21 cellular contexts compared by ENCODE assay signal in the genomic region with DNA sequence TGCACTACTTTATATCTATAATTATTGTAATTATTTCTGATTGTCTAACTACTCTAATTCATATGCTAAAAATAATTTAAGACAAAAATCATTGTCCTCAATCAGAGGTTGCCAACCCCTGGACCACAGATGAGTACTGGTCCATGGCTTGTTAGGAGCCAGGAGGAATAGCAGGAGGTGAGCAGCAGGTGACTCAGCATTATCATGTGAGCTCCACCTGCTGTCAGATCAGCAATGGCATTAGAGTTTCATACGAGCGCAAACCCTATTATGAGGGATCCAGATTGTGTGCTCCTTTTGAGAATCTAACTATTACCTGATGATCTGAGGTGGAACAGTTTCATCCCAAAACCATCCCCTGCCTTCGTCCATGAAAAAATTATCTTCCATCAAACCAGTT.
DNase-seq lines count a peak whose midpoint lies in the region; ATAC-seq, FAIRE-seq and TF ChIP-seq lines count a peak whose summit lies in the region.
"Had no signal": no experiment of that assay in that cellular context is flagged by ENCODE, and none has a peak within 500 bp of the region (broad histone marks: within the 10 kb centered on the region; RNA-seq: fewer than 3 reads in every experiment).

No MANE protein-coding gene starts in this region.

- H4K20me1 ChIP-seq in DND-41 (ENCODE audit: insufficient read depth, low read length) (no peaks in the 10 kb centered on the region), hepatocyte (ENCODE audit: insufficient read depth, poor library complexity, severe bottlenecking) (no peaks in the 10 kb centered on the region)

- H3K79me2 ChIP-seq in DND-41 (ENCODE audit: insufficient read depth, low read length) (no peaks in the 10 kb centered on the region), hepatocyte (no peaks in the 10 kb centered on the region)

- H3K36me3 Mint-ChIP-seq in activated CD4-positive, alpha-beta memory T cell treated with anti-CD3 and anti-CD28 coated beads, Interleukin-2, amount 10 ng/mL, durations not matched to agents 7 days and 5 days (ENCODE audit: low read depth): no peaks in the 10 kb centered on the region
- H3K36me3 Mint-ChIP-seq: activated naive CD8-positive, alpha-beta T cell treated with anti-CD3 and anti-CD28 coated beads, Interleukin-2, amount 10 ng/mL, durations not matched to agents 7 days and 5 days had no signal

- H3K9ac ChIP-seq in DND-41 (ENCODE audit: low read depth, low read length): no peak overlapping the region
- H3K9ac ChIP-seq: SK-N-SH had no signal

- CTCF ChIA-PET in activated CD4-positive, alpha-beta memory T cell treated with anti-CD3 and anti-CD28 coated beads, Interleukin-2, amount 10 ng/mL, durations not matched to agents 7 days and 5 days (lab: Charles Lee): no interaction called here

- no peaks in the 10 kb centered on the region for H3K9me3 ChIP-seq in DND-41 (ENCODE audit: insufficient read depth, low read length, severe bottlenecking)
- no peaks in the 10 kb centered on the region for H3K9me3 ChIP-seq in hepatocyte (ENCODE audit: low read depth)
- H3K9me3 ChIP-seq in small intestine (ENCODE audit: control insufficient read depth, low read depth): no peaks in the 10 kb centered on the region
- H3K9me3 ChIP-seq: HAP-1, SK-N-SH had no signal

- H3K4me1 ChIP-seq in DND-41 (ENCODE audit: insufficient read depth, low read length) (no peaks in the 10 kb centered on the region), hepatocyte (ENCODE audit: insufficient read depth) (no peaks in the 10 kb centered on the region), small intestine (ENCODE audit: control insufficient read depth in 2 of 2, insufficient read depth in 1 of 2, low read depth in 1 of 2, low read length in 1 of 2) (no peaks in the 10 kb centered on the region)
- H3K4me1 ChIP-seq: HAP-1 had no signal

- no peaks in the 10 kb centered on the region for H3K27me3 ChIP-seq in DND-41 (ENCODE audit: insufficient read depth, low read length, poor library complexity)
- no peaks in the 10 kb centered on the region for H3K27me3 ChIP-seq in hepatocyte
- H3K27me3 ChIP-seq in small intestine (ENCODE audit: control insufficient read depth in 2 of 2, insufficient read depth in 2 of 2, low read length in 2 of 2): no peaks in the 10 kb centered on the region

- no peaks in the 10 kb centered on the region for H3K36me3 ChIP-seq in DND-41 (ENCODE audit: insufficient read depth, low read length)
- no peaks in the 10 kb centered on the region for H3K36me3 ChIP-seq in hepatocyte (replicated peaks; ENCODE audit: insufficient read depth, low read depth)
- H3K36me3 ChIP-seq in small intestine (ENCODE audit: control insufficient read depth in 2 of 2, insufficient read depth in 2 of 2, low read length in 2 of 2): no peaks in the 10 kb centered on the region
- H3K36me3 ChIP-seq: HAP-1 had no signal

- H3K4me2 ChIP-seq in DND-41 (ENCODE audit: insufficient read depth, low read length) (no peak overlapping the region), hepatocyte (no peak overlapping the region)
- H3K4me2 ChIP-seq: SK-N-SH had no signal

- H3K9me2 ChIP-seq in hepatocyte (replicated peaks; ENCODE audit: insufficient read depth): no peaks in the 10 kb centered on the region
- H3K9me2 ChIP-seq: SK-N-SH had no signal

- FAIRE-seq in small intestine (lab: Jason Lieb, UNC): no peak

- H3K27me3 Mint-ChIP-seq in activated CD4-positive, alpha-beta memory T cell treated with anti-CD3 and anti-CD28 coated beads, Interleukin-2, amount 10 ng/mL, durations not matched to agents 7 days and 5 days: no peaks in the 10 kb centered on the region
- H3K27me3 Mint-ChIP-seq: activated naive CD8-positive, alpha-beta T cell treated with anti-CD3 and anti-CD28 coated beads, Interleukin-2, amount 10 ng/mL, durations not matched to agents 7 days and 5 days; stimulated activated naive CD8-positive, alpha-beta T cell treated with anti-CD3 and anti-CD28 coated beads, Interleukin-15, Interleukin-2, amounts not matched to agents 100 ng/mL and 50 ng/mL, for 24 hours had no signal

- H2AFZ ChIP-seq in DND-41 (ENCODE audit: low read depth, low read length): no peak overlapping the region
- H2AFZ ChIP-seq in hepatocyte: no peak overlapping the region

- H3K9me3 Mint-ChIP-seq in activated CD4-positive, alpha-beta memory T cell treated with anti-CD3 and anti-CD28 coated beads, Interleukin-2, amount 10 ng/mL, durations not matched to agents 7 days and 5 days: peaks cover 1% of the 10 kb centered on the region
- H3K9me3 Mint-ChIP-seq: activated naive CD8-positive, alpha-beta T cell treated with anti-CD3 and anti-CD28 coated beads, Interleukin-2, amount 10 ng/mL, durations not matched to agents 7 days and 5 days; activated T-helper 1 cell treated with anti-CD3 and anti-CD28 coated beads, Interleukin-12 subunit alpha, Interleukin-12 subunit beta, Interleukin-2, Interleukin-4 antibody, amounts not matched to agents 30 ng/mL and 10 ng/mL and 1 ng/mL, durations not matched to agents 14 hours and 24 hours and 36 hours had no signal

- ATAC-seq in DND-41 (ENCODE audit: insufficient read depth, low read depth): no peak
- ATAC-seq: activated CD4-positive, CD25-positive, alpha-beta regulatory T cell treated with anti-CD3 and anti-CD28 coated beads, Interleukin-2, amount 50 U/mL, for 24 hours had no signal

- WGBS in hepatocyte (ENCODE audit: low lambda C conversion rate, missing lambda C conversion rate): 86% methylated on average over 3 of the region's 3 CpGs
- WGBS in small intestine, 3 donors: 70 to 82% (median 82%) methylated on average over 3 of the region's 3 CpGs

- no peak overlapping the region for H3K4me3 Mint-ChIP-seq in activated CD4-positive, alpha-beta memory T cell treated with anti-CD3 and anti-CD28 coated beads, Interleukin-2, amount 10 ng/mL, durations not matched to agents 7 days and 5 days
- H3K4me3 Mint-ChIP-seq: activated naive CD8-positive, alpha-beta T cell treated with anti-CD3 and anti-CD28 coated beads, Interleukin-2, amount 10 ng/mL, durations not matched to agents 7 days and 5 days; activated T-helper 1 cell treated with anti-CD3 and anti-CD28 coated beads, Interleukin-12 subunit alpha, Interleukin-12 subunit beta, Interleukin-2, Interleukin-4 antibody, amounts not matched to agents 30 ng/mL and 10 ng/mL and 1 ng/mL, durations not matched to agents 14 hours and 24 hours and 36 hours; neural crest cell; stimulated activated naive CD8-positive, alpha-beta T cell treated with anti-CD3 and anti-CD28 coated beads, Interleukin-15, Interleukin-2, amounts not matched to agents 100 ng/mL and 50 ng/mL, for 24 hours had no signal

- H3K4me1 Mint-ChIP-seq in activated CD4-positive, alpha-beta memory T cell treated with anti-CD3 and anti-CD28 coated beads, Interleukin-2, amount 10 ng/mL, durations not matched to agents 7 days and 5 days: no peaks in the 10 kb centered on the region
- H3K4me1 Mint-ChIP-seq: activated naive CD8-positive, alpha-beta T cell treated with anti-CD3 and anti-CD28 coated beads, Interleukin-2, amount 10 ng/mL, durations not matched to agents 7 days and 5 days; neural crest cell had no signal

- no peak overlapping the region for H3K4me3 ChIP-seq in DND-41 (ENCODE audit: low read depth in 1 of 2, low read length in 2 of 2)
- no peak overlapping the region for H3K4me3 ChIP-seq in hepatocyte
- no peak overlapping the region for H3K4me3 ChIP-seq in small intestine (ENCODE audit: low read depth in 1 of 2, low read length in 2 of 2)
- H3K4me3 ChIP-seq: HAP-1 had no signal

- peak; percentile 28 for TF ChIP-seq CTCF in C4-2B (conservative IDR thresholded peaks at IDR 0.05)
- peak; percentile 10 for TF ChIP-seq CTCF in DND-41 (IDR thresholded peaks at IDR 0.05; ENCODE audit: borderline replicate concordance, extremely low read depth, low read length, poor library complexity, severe bottlenecking)
- peak; percentile 31 for TF ChIP-seq CTCF in hepatocyte (IDR thresholded peaks at IDR 0.05; ENCODE audit: poor library complexity)

- no peak overlapping the region for H3K27ac Mint-ChIP-seq in activated CD4-positive, alpha-beta memory T cell treated with anti-CD3 and anti-CD28 coated beads, Interleukin-2, amount 10 ng/mL, durations not matched to agents 7 days and 5 days
- H3K27ac Mint-ChIP-seq: activated naive CD8-positive, alpha-beta T cell treated with anti-CD3 and anti-CD28 coated beads, Interleukin-2, amount 10 ng/mL, durations not matched to agents 7 days and 5 days; activated T-helper 1 cell treated with anti-CD3 and anti-CD28 coated beads, Interleukin-12 subunit alpha, Interleukin-12 subunit beta, Interleukin-2, Interleukin-4 antibody, amounts not matched to agents 30 ng/mL and 10 ng/mL and 1 ng/mL, durations not matched to agents 14 hours and 24 hours and 36 hours; stimulated activated naive CD8-positive, alpha-beta T cell treated with anti-CD3 and anti-CD28 coated beads, Interleukin-15, Interleukin-2, amounts not matched to agents 100 ng/mL and 50 ng/mL, for 24 hours had no signal

- DNase-seq in DND-41 (no peak), NCI-H2171 treated with DMSO at 0.1 percent for 48 hours (lab: John Stamatoyannopoulos, UW) (peak; percentile 71), hepatocyte (ENCODE audit: low spot score) (peak; percentile 30), kidney glomerular epithelial cell (lab: John Stamatoyannopoulos, UW) (no peak), midbrain (lab: John Stamatoyannopoulos, UW) (no peak), small intestine (no peak)
- DNase-seq in activated CD4-positive, alpha-beta memory T cell treated with anti-CD3 and anti-CD28 coated beads, Interleukin-2, amount 10 ng/mL, durations not matched to agents 7 days and 5 days: no peak
- DNase-seq: activated naive CD8-positive, alpha-beta T cell treated with anti-CD3 and anti-CD28 coated beads, Interleukin-2, amount 10 ng/mL, durations not matched to agents 7 days and 5 days; AML-193; GDM1; KBM-7; kidney; NCI-H1048; SK-N-SH; trophoblast cell had no signal

- POLR2A ChIA-PET in activated CD4-positive, alpha-beta memory T cell treated with anti-CD3 and anti-CD28 coated beads, Interleukin-2, amount 10 ng/mL, durations not matched to agents 7 days and 5 days (lab: Charles Lee): no interaction called here

- H3K27ac ChIP-seq in C4-2B (no peak overlapping the region), DND-41 (ENCODE audit: low read length) (no peak overlapping the region), hepatocyte (no peak overlapping the region), small intestine (ENCODE audit: low read depth in 1 of 2, low read length in 1 of 2) (no peak overlapping the region)

Comparison
In these comparisons a context has a peak if more than half of its experiments do, and no peak if none do; other contexts are left out.
1. DNase-seq: peak in NCI-H2171 treated with DMSO at 0.1 percent for 48 hours (single experiment) and hepatocyte (single experiment); none in DND-41 (single experiment), kidney glomerular epithelial cell (single experiment), activated CD4-positive, alpha-beta memory T cell treated with anti-CD3 and anti-CD28 coated beads, Interleukin-2, amount 10 ng/mL, durations not matched to agents 7 days and 5 days (single experiment), midbrain (single experiment) and small intestine (single experiment).
2. Peak in every context shown above with its lines, with median percentiles within 50 percentile points of each other: CTCF ChIP-seq.